Comparison of ENCODE assay signal across 23 cellular contexts in the genomic region with DNA sequence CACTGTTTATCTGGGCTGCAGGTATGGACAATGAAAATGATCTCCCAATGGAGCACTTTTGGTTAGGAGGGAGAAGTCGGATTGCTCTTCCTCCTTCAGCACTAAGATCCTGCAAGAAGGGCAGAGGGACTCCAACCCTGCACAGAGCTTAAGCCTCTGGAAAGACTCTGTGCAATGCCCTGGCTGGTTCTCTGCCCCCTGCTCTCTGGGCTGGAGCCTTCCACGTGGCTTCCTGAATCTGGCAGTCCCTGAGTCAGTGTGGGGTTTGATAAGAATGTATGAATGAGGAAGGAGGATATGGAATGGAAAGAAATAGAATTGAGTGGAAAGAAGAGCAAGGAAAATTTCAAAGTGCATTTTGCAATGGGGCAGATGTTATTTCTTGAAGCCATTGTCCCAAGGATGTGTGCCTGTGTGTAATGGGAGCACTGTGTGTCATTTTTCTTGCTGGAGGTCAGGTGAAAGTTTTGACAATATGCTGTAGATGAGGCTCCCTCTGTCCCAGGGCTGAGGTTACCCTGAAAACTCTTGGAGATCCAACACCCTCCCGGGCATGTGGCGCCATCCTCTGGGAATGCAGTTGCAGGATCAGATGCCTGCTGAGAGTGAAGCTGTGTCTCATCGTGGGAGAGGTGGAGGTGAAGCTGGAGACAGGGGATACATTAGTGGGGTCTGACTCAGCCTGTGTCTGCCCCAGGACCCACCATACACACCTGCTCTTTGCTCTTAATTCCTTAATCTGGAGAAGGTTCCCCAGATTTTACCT. TPM values are rescaled to one million over a fixed set of nuclear protein-coding genes. Genes with fewer than 3 reads are reported as not detected.
A peak's percentile ranks its signal among the peaks of the same experiment; 100 is the strongest.
DNase-seq lines count a peak whose midpoint lies in the region; ATAC-seq, FAIRE-seq and TF ChIP-seq lines count a peak whose summit lies in the region.
"Had no signal": no experiment of that assay in that cellular context is flagged by ENCODE, and none has a peak within 500 bp of the region (broad histone marks: within the 10 kb centered on the region; RNA-seq: fewer than 3 reads in every experiment).

No MANE protein-coding gene starts in this region.

- H3K56ac ChIP-seq in H1 (replicated peaks; ENCODE audit: insufficient read length, low read depth, low read length): no peak overlapping the region

- no peaks in the 10 kb centered on the region for H3K9me2 ChIP-seq in HCT116 (ENCODE audit: insufficient read depth)

- H2BK15ac ChIP-seq in H1 (ENCODE audit: low read length): no peak overlapping the region

- no peak overlapping the region for H3K27ac Mint-ChIP-seq in CD14-positive monocyte
- H3K27ac Mint-ChIP-seq: IgD-negative memory B cell had no signal

- WGBS in H1 (ENCODE audit: extremely low coverage in 1 of 2, insufficient coverage in 1 of 2, insufficient read length in 1 of 2, insufficient replicate concordance in 2 of 2, low coverage in 1 of 2, low lambda C conversion rate in 2 of 2, missing lambda C conversion rate in 1 of 2), 2 experiments: 76% methylated on average over 5 of the region's 5 CpGs; no CpG with 5 or more reads in 1 of the 2 experiments

- H2AFZ ChIP-seq in HCT116 (ENCODE audit: low read depth, low read length, poor library complexity, severe bottlenecking): no peak overlapping the region
- H2AFZ ChIP-seq in H1 (ENCODE audit: low read length): no peak overlapping the region
- no peak overlapping the region for H2AFZ ChIP-seq in keratinocyte (ENCODE audit: control insufficient read depth, low read length)

- peak overlapping the region; percentile 50; the same call in 1 of the 2 replicates for H2BK20ac ChIP-seq in H1 (ENCODE audit: low read length)

- no peak for TF ChIP-seq EP300 in H1 (IDR thresholded peaks at IDR 0.05; ENCODE audit: borderline replicate concordance in 1 of 2, low read depth in 2 of 2, low read length in 2 of 2)

- no peaks in the 10 kb centered on the region for H3K23me2 ChIP-seq in H1 (ENCODE audit: low read depth, low read length)

- H3K4me2 ChIP-seq in HCT116 (ENCODE audit: low read length) (no peak overlapping the region), H1 (ENCODE audit: insufficient read depth in 1 of 2, low read depth in 2 of 2, low read length in 2 of 2) (no peak overlapping the region), keratinocyte (ENCODE audit: control insufficient read depth, extremely low read depth, insufficient read depth, low read depth, low read length) (no peak overlapping the region)

- in situ Hi-C loops in gastrocnemius medialis (cut with MboI; ENCODE audit: low sequenced_read_pairs in 4 of 4): no loop called here

- H2BK5ac ChIP-seq in H1 (ENCODE audit: low read depth, low read length): peak overlapping the region; percentile 14; the same call in 1 of the 2 replicates

- H4K5ac ChIP-seq in H1 (ENCODE audit: insufficient read length, low read depth, low read length): no peak overlapping the region

- RAD21 ChIA-PET in HCT116 (lab: Charles Lee; ENCODE audit: low non-redundant PET in 1 of 2, low total read pairs in 2 of 2, uncharacterized antibody in 2 of 2, unreplicated experiment in 2 of 2): no interaction called here

- H3K36me3 ChIP-seq in HCT116 (ENCODE audit: control insufficient read depth in 1 of 2, insufficient read depth in 2 of 2, low read length in 2 of 2) (no peaks in the 10 kb centered on the region), H1 (ENCODE audit: control insufficient read depth in 2 of 4, insufficient read depth in 4 of 4, low read length in 3 of 4) (no peaks in the 10 kb centered on the region), keratinocyte (ENCODE audit: control insufficient read depth in 2 of 2, extremely low read depth in 1 of 2, insufficient read depth in 2 of 2, low read length in 2 of 2) (no peaks in the 10 kb centered on the region), gastrocnemius medialis (no peaks in the 10 kb centered on the region)

- H3K36me3 Mint-ChIP-seq in CD14-positive monocyte: no peaks in the 10 kb centered on the region
- H3K36me3 Mint-ChIP-seq: IgD-negative memory B cell had no signal

- H3K4me1 ChIP-seq in HCT116 (ENCODE audit: control insufficient read depth in 1 of 2, insufficient read depth in 2 of 2, low read length in 2 of 2): no peaks in the 10 kb centered on the region
- H3K4me1 ChIP-seq in H1 (replicated peaks in 1 of 4; ENCODE audit: control insufficient read depth in 3 of 4, insufficient read depth in 4 of 4, low read length in 3 of 4): peaks cover 0 to 2% (median 0%) of the 10 kb centered on the region in 4 experiments; a peak in 1 of 7 replicates
- H3K4me1 ChIP-seq in keratinocyte (ENCODE audit: control insufficient read depth, extremely low read depth, insufficient read depth, low read length): peaks cover 43% of the 10 kb centered on the region
- no peaks in the 10 kb centered on the region for H3K4me1 ChIP-seq in gastrocnemius medialis

- no peak overlapping the region for H4K91ac ChIP-seq in H1 (replicated peaks; ENCODE audit: insufficient read length, low read length)

- peak; percentile 23; the same call in 1 of the 2 replicates for TF ChIP-seq RAD21 in HCT116 (IDR thresholded peaks at IDR 0.05; ENCODE audit: low read depth)
- peak; percentile 68 to 78 for TF ChIP-seq RAD21 in H1 (IDR thresholded peaks at IDR 0.05 in 1 of 2, conservative IDR thresholded peaks at IDR 0.05 in 1 of 2; ENCODE audit: low read depth in 2 of 2, low read length in 2 of 2)

- H3K27ac ChIP-seq in HCT116 (ENCODE audit: low read depth, low read length) (no peak overlapping the region), H1 (ENCODE audit: low read depth, low read length) (no peak overlapping the region), keratinocyte (ENCODE audit: control insufficient read depth, insufficient read depth, low read length) (no peak overlapping the region), gastrocnemius medialis (no peak overlapping the region)

- peak overlapping the region in 1 of 2 donors; percentile 29 for H3K4me3 Mint-ChIP-seq in CD14-positive monocyte
- H3K4me3 Mint-ChIP-seq: IgD-negative memory B cell had no signal

- H3K23ac ChIP-seq in H1 (ENCODE audit: insufficient read length): no peak overlapping the region

- ATAC-seq in HCT116: no peak
- no peak for ATAC-seq in gastrocnemius medialis
- ATAC-seq in HG03354 (IDR thresholded peaks at IDR 0.05; ENCODE audit: poor library complexity, severe bottlenecking, unreplicated experiment): no peak

- POLR2A ChIA-PET in HCT116 (lab: Charles Lee): no interaction called here
- POLR2A ChIA-PET in H1 (lab: Charles Lee; ENCODE audit: partially characterized antibody): interaction anchor here (0.9 to 1.2 kb wide), 3 partner anchors 19 to 24 kb away, joined by 3 to 4 read pairs (median 4); no protein-coding TSS in a partner anchor

- H3K4me1 Mint-ChIP-seq in CD14-positive monocyte: peaks cover 9% of the 10 kb centered on the region
- H3K4me1 Mint-ChIP-seq: IgD-negative memory B cell had no signal

- H4K8ac ChIP-seq in H1 (ENCODE audit: extremely low read depth, insufficient read depth, low read length): peak overlapping the region; percentile 23; the same call in 1 of the 2 replicates

- H3K9me3 ChIP-seq in HCT116 (ENCODE audit: control insufficient read depth in 1 of 2, insufficient read depth in 1 of 2, low read depth in 1 of 2, low read length in 2 of 2): no peaks in the 10 kb centered on the region
- H3K9me3 ChIP-seq in H1 (ENCODE audit: insufficient read depth in 2 of 2, low read depth in 1 of 2, low read length in 1 of 2): peaks cover 0 to 11% of the 10 kb centered on the region in 2 experiments; a peak in 1 of 4 replicates
- no peaks in the 10 kb centered on the region for H3K9me3 ChIP-seq in keratinocyte (ENCODE audit: control insufficient read depth, low read depth, low read length)
- no peaks in the 10 kb centered on the region for H3K9me3 ChIP-seq in gastrocnemius medialis

- FAIRE-seq in H1 (lab: Jason Lieb, UNC) (no peak), keratinocyte (lab: Jason Lieb, UNC) (peak; percentile 63)
- FAIRE-seq: GM12891, H54 had no signal

- no peaks in the 10 kb centered on the region for H3K79me1 ChIP-seq in H1 (ENCODE audit: low read depth, low read length)

- H4K20me1 ChIP-seq in HCT116 (ENCODE audit: insufficient read depth) (no peaks in the 10 kb centered on the region), H1 (replicated peaks in 1 of 2; ENCODE audit: control insufficient read depth in 1 of 2, insufficient read depth in 2 of 2, low read length in 2 of 2) (no peaks in the 10 kb centered on the region), keratinocyte (ENCODE audit: control insufficient read depth, extremely low read depth, insufficient read depth, low read length) (no peaks in the 10 kb centered on the region)

- peaks cover 3 to 17% (median 11%) of the 10 kb centered on the region in 3 donors for H3K27me3 Mint-ChIP-seq in CD14-positive monocyte (ENCODE audit: low read depth in 3 of 3)

- dilution Hi-C loops in keratinocyte (cut with MboI; ENCODE audit: extremely low pct_ligation_motif_present, low sequenced_read_pairs): no loop called here

- peak; percentile 33 for DNase-seq in CD14-positive monocyte (ENCODE audit: low spot score)
- DNase-seq in HCT116 (ENCODE audit: low read depth, low spot score): no peak
- DNase-seq in H1 (ENCODE audit: low read depth in 1 of 2, low spot score in 2 of 2): peak in 1 of 2 experiments; percentile 57
- no peak for DNase-seq in keratinocyte (ENCODE audit: low read depth, low spot score)
- DNase-seq in gastrocnemius medialis: no peak
- DNase-seq in SKM-1 (lab: John Stamatoyannopoulos, UW; ENCODE audit: unreplicated experiment): no peak
- DNase-seq: C1 segment of cervical spinal cord; DMS 273 treated with DMSO at 0.1 percent for 48 hours; GDM1; Kasumi-1; NCI-H1105 treated with DMSO at 0.1 percent for 48 hours; NCI-H1694 treated with DMSO at 0.1 percent for 48 hours; NCI-H69; NK-92 treated with Interleukin-12 subunit alpha and Interleukin-12 subunit beta, amount 100 ng/mL, for 24 hours; SIG-M5 had no signal

- TF ChIP-seq POLR2A in HCT116 (IDR thresholded peaks at IDR 0.05; ENCODE audit: borderline replicate concordance, extremely low read depth, insufficient read depth, insufficient read length): no peak
- TF ChIP-seq POLR2A in H1 (IDR thresholded peaks at IDR 0.05; ENCODE audit: control extremely low read depth in 1 of 2, low read depth in 2 of 2, low read length in 2 of 2): no peak
- TF ChIP-seq POLR2A in gastrocnemius medialis (IDR thresholded peaks at IDR 0.05): no peak

- no peak overlapping the region for H2AK5ac ChIP-seq in H1 (ENCODE audit: low read depth, low read length)

- no peak overlapping the region; the same call in 1 of the 2 replicates for H2BK12ac ChIP-seq in H1 (ENCODE audit: low read depth, low read length)

- H3K79me2 ChIP-seq in HCT116 (ENCODE audit: insufficient read depth, low read length) (no peaks in the 10 kb centered on the region), H1 (ENCODE audit: control insufficient read depth in 1 of 2, insufficient read depth in 2 of 2, low read length in 2 of 2) (no peaks in the 10 kb centered on the region), keratinocyte (ENCODE audit: control insufficient read depth, insufficient read depth, low read length) (no peaks in the 10 kb centered on the region)

- H3K9ac ChIP-seq in HCT116 (ENCODE audit: low read length) (no peak overlapping the region), H1 (replicated peaks in 1 of 4; ENCODE audit: extremely low read depth in 1 of 4, low read depth in 3 of 4, low read length in 3 of 4) (no peak overlapping the region), keratinocyte (ENCODE audit: control insufficient read depth, extremely low read depth, insufficient read depth, low read length) (no peak overlapping the region)

- H3K4ac ChIP-seq in H1 (replicated peaks; ENCODE audit: insufficient read length, low read depth, low read length): no peak overlapping the region

- H3K9me3 Mint-ChIP-seq in CD14-positive monocyte: peaks cover 0 to 4% (median 3%) of the 10 kb centered on the region in 7 donors

- CTCF ChIA-PET in HCT116 (lab: Charles Lee) (interaction anchor here (0.7 kb wide), 1 partner anchor 138 kb away, joined by 3 read pairs; no protein-coding TSS in a partner anchor), H1 (lab: Charles Lee; ENCODE audit: partially characterized antibody) (interaction anchor here (0.7 to 6.3 kb wide), 14 partner anchors 11 to 245 kb away, joined by 3 to 99 read pairs (median 3); a partner anchor contains a TSS)

- no TSS peak for BruUV-seq in HCT116 (replicated peaks; lab: Mats Ljungman, UMichigan)

- peaks cover 3% of the 10 kb centered on the region for H3K9me1 ChIP-seq in keratinocyte (ENCODE audit: control insufficient read depth, extremely low read depth, insufficient read depth, low read length)

- no peak overlapping the region for H2BK120ac ChIP-seq in H1 (replicated peaks; ENCODE audit: low read depth, low read length)

- no peak overlapping the region for H3K14ac ChIP-seq in H1 (ENCODE audit: insufficient read length)

- H3K27me3 ChIP-seq in HCT116 (ENCODE audit: insufficient read depth, low read length): peaks cover 8% of the 10 kb centered on the region; the same call in 1 of the 2 replicates
- H3K27me3 ChIP-seq in H1 (replicated peaks in 1 of 4; ENCODE audit: control insufficient read depth in 3 of 4, extremely low read depth in 1 of 4, insufficient read depth in 3 of 4, low read length in 3 of 4): no peaks in the 10 kb centered on the region; a peak in 1 of 7 replicates
- no peaks in the 10 kb centered on the region for H3K27me3 ChIP-seq in keratinocyte (ENCODE audit: control insufficient read depth, extremely low read depth, insufficient read depth, low read length)
- no peaks in the 10 kb centered on the region for H3K27me3 ChIP-seq in gastrocnemius medialis

- H3K4me3 ChIP-seq in HCT116 (replicated peaks in 1 of 2; ENCODE audit: low read depth in 1 of 2, low read length in 2 of 2): no peak overlapping the region
- H3K4me3 ChIP-seq in H1 (ENCODE audit: extremely low read depth in 1 of 4, insufficient read depth in 2 of 4, low read depth in 3 of 4, low read length in 4 of 4): no peak overlapping the region
- H3K4me3 ChIP-seq in keratinocyte (ENCODE audit: control insufficient read depth in 2 of 3, extremely low read depth in 1 of 3, insufficient read depth in 2 of 3, low read depth in 1 of 3, low read length in 3 of 3): no peak overlapping the region
- no peak overlapping the region for H3K4me3 ChIP-seq in gastrocnemius medialis

- intact Hi-C loops in CD14-positive monocyte (cut with micrococcal nuclease): no loop called here
- intact Hi-C loops in HCT116 (cut with micrococcal nuclease): no loop called here
- intact Hi-C loops in gastrocnemius medialis (cut with DNase I; ENCODE audit: low total_unique reads): no loop called here

- TF ChIP-seq CTCF in CD14-positive monocyte (IDR thresholded peaks at IDR 0.05): no peak
- TF ChIP-seq CTCF in HCT116 (IDR thresholded peaks at IDR 0.05 in 2 of 3, conservative IDR thresholded peaks at IDR 0.05 in 1 of 3; ENCODE audit: borderline replicate concordance in 1 of 3, insufficient read depth in 1 of 3, low read depth in 2 of 3, low read length in 2 of 3): no peak
- TF ChIP-seq CTCF in H1 (IDR thresholded peaks at IDR 0.05; ENCODE audit: control extremely low read depth in 1 of 3, insufficient read depth in 1 of 3, low read depth in 1 of 3, low read length in 3 of 3): peak; percentile 53 to 60 (median 59)
- peak in 1 of 3 experiments; percentile 34 for TF ChIP-seq CTCF in keratinocyte (optimal IDR thresholded peaks at IDR 0.05 in 1 of 3, IDR thresholded peaks at IDR 0.05 in 1 of 3, conservative IDR thresholded peaks at IDR 0.05 in 1 of 3; ENCODE audit: extremely low read depth in 1 of 3, insufficient read depth in 2 of 3, low read length in 3 of 3)
- TF ChIP-seq CTCF in gastrocnemius medialis (IDR thresholded peaks at IDR 0.05 in 4 of 5, conservative IDR thresholded peaks at IDR 0.05 in 1 of 5): no peak

- no peak overlapping the region for H3K18ac ChIP-seq in H1 (ENCODE audit: extremely low read depth, low read length)

RNA-seq across cellular contexts. Expression of a gene that starts 16.3 kb away (rescaled TPM):
- not detected for polyA plus RNA-seq in CD14-positive monocyte
- total RNA-seq in HCT116 (2021; ENCODE audit: unreplicated experiment): not detected
- not detected in 2 replicates for polyA plus RNA-seq in HCT116 (2012)
- not detected in 2 replicates for total RNA-seq in H1 (2021; fragmentation: NEBNext Ultra II Directional; extraction: Animal tissue kit (Norgen Biotek cat#: 25700))
- polyA plus RNA-seq in H1 (2011; rRNA removed): not detected in 2 replicates
- polyA plus RNA-seq in H1 (2011; cell fraction: cytosol; rRNA removed): not detected
- polyA plus RNA-seq in H1 (2011; cell fraction: nucleus; rRNA removed): not detected
- polyA plus RNA-seq in H1 (2012, experiment 1 of 2): not detected in 4 replicates
- polyA plus RNA-seq in H1 (2012, experiment 2 of 2): not detected
- polyA plus RNA-seq in H1 (2013, experiment 1 of 2): not detected
- polyA plus RNA-seq in H1 (2013, experiment 2 of 2): not detected
- not detected in 2 replicates for polyA minus RNA-seq in H1 (2011; rRNA and poly(A)+ RNA removed)
- not detected for polyA minus RNA-seq in H1 (2011; cell fraction: cytosol; rRNA and poly(A)+ RNA removed)
- polyA minus RNA-seq in H1 (2011; cell fraction: nucleus; rRNA and poly(A)+ RNA removed): not detected
- polyA plus RNA-seq in keratinocyte: not detected in 3 replicates
- polyA plus RNA-seq in keratinocyte (2011; ENCODE audit: low read depth): not detected
- not detected in 2 replicates for polyA plus RNA-seq in keratinocyte (2011; cell fraction: cytosol; rRNA removed)
- polyA plus RNA-seq in keratinocyte (2011; cell fraction: nucleus; rRNA removed): not detected in 2 replicates
- not detected in 2 replicates for polyA plus RNA-seq in keratinocyte (2012; ENCODE audit: low replicate concordance)
- not detected in 3 replicates for polyA minus RNA-seq in keratinocyte
- polyA minus RNA-seq in keratinocyte (2011; cell fraction: cytosol; rRNA and poly(A)+ RNA removed): not detected
- polyA minus RNA-seq in keratinocyte (2011; cell fraction: nucleus; rRNA and poly(A)+ RNA removed): not detected in 2 replicates
- total RNA-seq in gastrocnemius medialis: not detected
- total RNA-seq: A673, HT1080, OCI-LY7, RPMI7951 had no signal
- polyA plus RNA-seq: IgD-negative memory B cell had no signal

RNA-seq across cellular contexts. Expression of a gene that starts 21.1 kb away (rescaled TPM):
- polyA plus RNA-seq in CD14-positive monocyte (under 1 TPM in 1 of 2 donors, not detected in 1; 0.13 TPM), H1 (2011; rRNA removed) (0.05 and 0.08 TPM in 2 replicates), keratinocyte (not detected in 3 replicates)
- total RNA-seq in HCT116 (2021; ENCODE audit: unreplicated experiment) (not detected), gastrocnemius medialis (not detected)
- polyA plus RNA-seq in HCT116 (2012): not detected in 2 replicates
- 0.19 TPM in 1 of 2 replicates, not detected in the other for total RNA-seq in H1 (2021; fragmentation: NEBNext Ultra II Directional; extraction: Animal tissue kit (Norgen Biotek cat#: 25700))
- 0.09 TPM for polyA plus RNA-seq in H1 (2011; cell fraction: cytosol; rRNA removed)
- polyA plus RNA-seq in H1 (2011; cell fraction: nucleus; rRNA removed): 0.13 TPM
- not detected in 4 replicates for polyA plus RNA-seq in H1 (2012, experiment 1 of 2)
- polyA plus RNA-seq in H1 (2012, experiment 2 of 2): not detected
- polyA plus RNA-seq in H1 (2013, experiment 1 of 2): not detected
- polyA plus RNA-seq in H1 (2013, experiment 2 of 2): not detected
- polyA minus RNA-seq in H1 (2011; rRNA and poly(A)+ RNA removed): 0.09 TPM in 1 of 2 replicates, not detected in the other
- not detected for polyA minus RNA-seq in H1 (2011; cell fraction: cytosol; rRNA and poly(A)+ RNA removed)
- polyA minus RNA-seq in H1 (2011; cell fraction: nucleus; rRNA and poly(A)+ RNA removed): not detected
- not detected for polyA plus RNA-seq in keratinocyte (2011; ENCODE audit: low read depth)
- not detected in 2 replicates for polyA plus RNA-seq in keratinocyte (2011; cell fraction: cytosol; rRNA removed)
- polyA plus RNA-seq in keratinocyte (2011; cell fraction: nucleus; rRNA removed): not detected in 2 replicates
- not detected in 2 replicates for polyA plus RNA-seq in keratinocyte (2012; ENCODE audit: low replicate concordance)
- 0.32 TPM in 1 of 3 replicates, not detected in the others for polyA minus RNA-seq in keratinocyte
- not detected for polyA minus RNA-seq in keratinocyte (2011; cell fraction: cytosol; rRNA and poly(A)+ RNA removed)
- polyA minus RNA-seq in keratinocyte (2011; cell fraction: nucleus; rRNA and poly(A)+ RNA removed): not detected in 2 replicates
- total RNA-seq: A673, HT1080, OCI-LY7, RPMI7951 had no signal
- polyA plus RNA-seq: IgD-negative memory B cell had no signal

RNA-seq across cellular contexts. Expression of a gene that starts 53.1 kb away (rescaled TPM):
- 1,000 to 10,000 TPM; 2,657 to 3,222 TPM for polyA plus RNA-seq in CD14-positive monocyte
- total RNA-seq in HCT116 (2021; ENCODE audit: unreplicated experiment): 181 TPM
- 265 and 338 TPM in 2 replicates for polyA plus RNA-seq in HCT116 (2012)
- 53.2 and 58.1 TPM in 2 replicates for total RNA-seq in H1 (2021; fragmentation: NEBNext Ultra II Directional; extraction: Animal tissue kit (Norgen Biotek cat#: 25700))
- polyA plus RNA-seq in H1 (2011; rRNA removed): 184 and 185 TPM in 2 replicates
- 84.3 TPM for polyA plus RNA-seq in H1 (2011; cell fraction: cytosol; rRNA removed)
- polyA plus RNA-seq in H1 (2011; cell fraction: nucleus; rRNA removed): 66.5 TPM
- 61.6 to 108 TPM (median 99.6 TPM) in 4 replicates for polyA plus RNA-seq in H1 (2012, experiment 1 of 2)
- polyA plus RNA-seq in H1 (2012, experiment 2 of 2): 128 TPM
- 68.4 TPM for polyA plus RNA-seq in H1 (2013, experiment 1 of 2)
- 77.9 TPM for polyA plus RNA-seq in H1 (2013, experiment 2 of 2)
- polyA minus RNA-seq in H1 (2011; rRNA and poly(A)+ RNA removed): 35.0 and 38.7 TPM in 2 replicates
- 54.3 TPM for polyA minus RNA-seq in H1 (2011; cell fraction: cytosol; rRNA and poly(A)+ RNA removed)
- polyA minus RNA-seq in H1 (2011; cell fraction: nucleus; rRNA and poly(A)+ RNA removed): 21.1 TPM
- polyA plus RNA-seq in keratinocyte: 193 to 339 TPM (median 194 TPM) in 3 replicates
- polyA plus RNA-seq in keratinocyte (2011; ENCODE audit: low read depth): 94.0 TPM
- 253 and 507 TPM in 2 replicates for polyA plus RNA-seq in keratinocyte (2011; cell fraction: cytosol; rRNA removed)
- polyA plus RNA-seq in keratinocyte (2011; cell fraction: nucleus; rRNA removed): 171 and 289 TPM in 2 replicates
- polyA plus RNA-seq in keratinocyte (2012; ENCODE audit: low replicate concordance): 333 and 409 TPM in 2 replicates
- 189 to 317 TPM (median 258 TPM) in 3 replicates for polyA minus RNA-seq in keratinocyte
- 535 TPM for polyA minus RNA-seq in keratinocyte (2011; cell fraction: cytosol; rRNA and poly(A)+ RNA removed)
- 137 and 147 TPM in 2 replicates for polyA minus RNA-seq in keratinocyte (2011; cell fraction: nucleus; rRNA and poly(A)+ RNA removed)
- 1,000 to 10,000 TPM in 1 of 4 donors, 100 to 1,000 TPM in 3; 461 to 1,821 (median 697) TPM for total RNA-seq in gastrocnemius medialis
- total RNA-seq: OCI-LY7 had no signal

Comparison
In these comparisons a context has a peak if more than half of its experiments do, and no peak if none do; other contexts are left out.
1. CTCF ChIP-seq: peak in H1 (3 of 3); none in CD14-positive monocyte (single experiment), HCT116 (0 of 3) and gastrocnemius medialis (0 of 5).